Comparison of ENCODE assay signal across 7 cellular contexts in genomic region chr3:45938858-45939257, GRCh38. TPM values are rescaled to one million over a fixed set of nuclear protein-coding genes. Genes with fewer than 3 reads are reported as not detected.
DNase-seq lines count a peak whose midpoint lies in the region; ATAC-seq, FAIRE-seq and TF ChIP-seq lines count a peak whose summit lies in the region.

No MANE protein-coding gene starts in this region.

- peak in 2 of 3 donors; percentile 41 to 83 for TF ChIP-seq CTCF in omental fat pad (IDR thresholded peaks at IDR 0.05)
- TF ChIP-seq CTCF in testis (IDR thresholded peaks at IDR 0.05) = peak; percentile 62 to 81 (median 75)

- ATAC-seq in GM18502 (IDR thresholded peaks at IDR 0.05; ENCODE audit: poor library complexity, unreplicated experiment) = peak; percentile 32
- peak; percentile 84 for ATAC-seq in omental fat pad (ENCODE audit: low FRiP score)

- intact Hi-C loops in testis (cut with DNase I; ENCODE audit: low total_unique reads) = no loop called here

- no peak for TF ChIP-seq POLR2A in testis (IDR thresholded peaks at IDR 0.05)

- H3K4me1 ChIP-seq in testis = no peaks in the 10 kb centered on the region

- DNase-seq in MV-4-11 (lab: John Stamatoyannopoulos, UW) = peak; percentile 83
- peak; percentile 90 for DNase-seq in SK-MEL-5 (ENCODE audit: low read depth, low spot score)
- peak; percentile 79 for DNase-seq in activated gamma-delta T cell treated with anti-CD3 and anti-CD28 coated beads, Interleukin-2, amount 50 U/mL, for 16 hours (ENCODE audit: low read depth)
- DNase-seq in frontal cortex (ENCODE audit: low spot score in 2 of 2) = peak; percentile 44 to 64
- DNase-seq in omental fat pad (ENCODE audit: low spot score) = peak; percentile 89
- DNase-seq in testis = peak; percentile 96

- H3K27me3 ChIP-seq in testis = no peaks in the 10 kb centered on the region

- H3K36me3 ChIP-seq in testis (ENCODE audit: low read depth, missing control alignments) = no peaks in the 10 kb centered on the region

- no peak overlapping the region for H3K4me3 ChIP-seq in testis

- no peaks in the 10 kb centered on the region for H3K9me3 ChIP-seq in testis

- WGBS in testis, 2 donors = 32 to 41% methylated on average over 4 of the region's 4 CpGs

- in situ Hi-C loops in SK-MEL-5 (cut with HindIII; ENCODE audit: low pct_unique_long_range_greater_than_20kb, low sequenced_read_pairs) = no loop called here

- FAIRE-seq in frontal cortex (lab: Jason Lieb, UNC) = no peak

- H3K27ac ChIP-seq in testis = no peak overlapping the region

RNA-seq across cellular contexts. Expression of gene CXCR6, which starts 4.4 kb away (rescaled TPM):
- total RNA-seq in SK-MEL-5 (2014; rRNA removed; shearing (Covaris generic)) = not detected in 2 replicates
- polyA plus RNA-seq in SK-MEL-5 (2015; cell fraction: cytosol; rRNA removed) = not detected in 2 replicates
- polyA plus RNA-seq in SK-MEL-5 (2015; cell fraction: nucleus; rRNA removed) = not detected in 2 replicates
- total RNA-seq in frontal cortex (not detected), omental fat pad (10 to 100 TPM in 1 of 4 donors, 1 to 10 TPM in 3; 2.5 to 14.7 (median 2.7) TPM), testis (under 1 TPM; 0.16 to 0.62 TPM)
- polyA plus RNA-seq in testis (ENCODE audit: insufficient read depth, low read depth, low replicate concordance) = 2.1 TPM

RNA-seq across cellular contexts. Expression of gene CCR9, which starts 52.5 kb away (rescaled TPM):
- total RNA-seq in SK-MEL-5 (2014; rRNA removed; shearing (Covaris generic)) = not detected in 2 replicates
- polyA plus RNA-seq in SK-MEL-5 (2015; cell fraction: cytosol; rRNA removed) = not detected in 2 replicates
- not detected in 2 replicates for polyA plus RNA-seq in SK-MEL-5 (2015; cell fraction: nucleus; rRNA removed)
- 0.41 TPM for total RNA-seq in frontal cortex
- under 1 TPM in 1 of 4 donors, not detected in 3; 0.24 TPM for total RNA-seq in omental fat pad
- under 1 TPM in 1 of 2 donors, not detected in 1; 0.19 TPM for total RNA-seq in testis
- polyA plus RNA-seq in testis (ENCODE audit: insufficient read depth, low read depth, low replicate concordance) = 0.25 TPM

RNA-seq across cellular contexts. Expression of gene FYCO1, which starts 56.8 kb away (rescaled TPM):
- 52.7 and 53.6 TPM in 2 replicates for total RNA-seq in SK-MEL-5 (2014; rRNA removed; shearing (Covaris generic))
- polyA plus RNA-seq in SK-MEL-5 (2015; cell fraction: cytosol; rRNA removed) = 49.7 and 54.3 TPM in 2 replicates
- polyA plus RNA-seq in SK-MEL-5 (2015; cell fraction: nucleus; rRNA removed) = 19.1 and 27.2 TPM in 2 replicates
- total RNA-seq in frontal cortex (1.2 TPM), omental fat pad (10 to 100 TPM; 44.7 to 51.4 (median 47.3) TPM), testis (10 to 100 TPM; 21.7 to 24.2 TPM)
- 12.8 TPM for polyA plus RNA-seq in testis (ENCODE audit: insufficient read depth, low read depth, low replicate concordance)

Comparison
In these comparisons a context has a peak if more than half of its experiments do, and no peak if none do; other contexts are left out.
1. RNA of gene FYCO1, which starts 56.8 kb away (total RNA-seq): 52.7 to 53.6 TPM in SK-MEL-5, 44.7 to 51.4 TPM in omental fat pad and 21.7 to 24.2 TPM in testis; 1.2 TPM in frontal cortex (single experiment); every median in the first group is over 10 times any median in the second.
2. Peak in every context shown above with its lines, with median percentiles within 50 percentile points of each other: DNase-seq.